Comparison of ENCODE assay signal across 1 cellular context in the genomic region with DNA sequence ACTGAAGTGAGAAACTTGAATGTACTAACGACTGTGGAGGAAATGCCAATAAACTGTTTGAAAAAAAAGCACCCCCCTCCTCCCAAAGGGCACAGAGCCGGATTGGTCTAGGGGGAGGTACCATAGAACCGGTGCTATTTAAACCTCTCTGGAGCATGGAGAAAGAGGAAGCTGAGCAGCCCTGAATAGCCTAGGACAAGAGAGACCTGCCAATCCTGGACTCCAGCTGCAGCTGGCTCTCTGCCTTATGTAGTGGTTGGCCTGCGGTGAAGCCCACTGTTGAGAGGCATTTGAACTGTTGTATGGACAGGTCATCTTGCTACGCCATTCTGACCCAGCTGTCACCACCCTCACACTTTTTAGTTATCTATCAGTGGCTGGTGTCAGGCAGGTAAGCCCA.
TF ChIP-seq lines count a peak whose summit lies in the region.

No MANE protein-coding gene starts in this region.

TF ChIP-seq in GM23338, 12 proteins besides CTCF, POLR2A, EP300 and RAD21:
- no peak for TF ChIP-seq REST (IDR thresholded peaks at IDR 0.05; ENCODE audit: unreplicated experiment)
- no peak for TF ChIP-seq JUNB (IDR thresholded peaks at IDR 0.05; ENCODE audit: unreplicated experiment)
- TF ChIP-seq, protein P1, sequence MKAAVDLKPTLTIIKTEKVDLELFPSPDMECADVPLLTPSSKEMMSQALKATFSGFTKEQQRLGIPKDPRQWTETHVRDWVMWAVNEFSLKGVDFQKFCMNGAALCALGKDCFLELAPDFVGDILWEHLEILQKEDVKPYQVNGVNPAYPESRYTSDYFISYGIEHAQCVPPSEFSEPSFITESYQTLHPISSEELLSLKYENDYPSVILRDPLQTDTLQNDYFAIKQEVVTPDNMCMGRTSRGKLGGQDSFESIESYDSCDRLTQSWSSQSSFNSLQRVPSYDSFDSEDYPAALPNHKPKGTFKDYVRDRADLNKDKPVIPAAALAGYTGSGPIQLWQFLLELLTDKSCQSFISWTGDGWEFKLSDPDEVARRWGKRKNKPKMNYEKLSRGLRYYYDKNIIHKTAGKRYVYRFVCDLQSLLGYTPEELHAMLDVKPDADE (IDR thresholded peaks at IDR 0.05) = no peak
- TF ChIP-seq EZH2phosphoT487 (IDR thresholded peaks at IDR 0.05; ENCODE audit: unreplicated experiment) = no peak
- TF ChIP-seq NANOG (IDR thresholded peaks at IDR 0.05; ENCODE audit: borderline replicate concordance) = no peak
- TF ChIP-seq STAT1 (IDR thresholded peaks at IDR 0.05; ENCODE audit: unreplicated experiment) = no peak
- no peak for TF ChIP-seq ZNF331 (CRISPR knock-in tag; IDR thresholded peaks at IDR 0.05; ENCODE audit: low read depth)
- TF ChIP-seq ZNF114 (CRISPR knock-in tag; IDR thresholded peaks at IDR 0.05) = no peak
- no peak for TF ChIP-seq CREB1 (CRISPR knock-in tag; IDR thresholded peaks at IDR 0.05; ENCODE audit: low read depth)
- no peak for TF ChIP-seq EZH2 (IDR thresholded peaks at IDR 0.05; ENCODE audit: low read depth, unreplicated experiment)
- TF ChIP-seq POLR2AphosphoS5 (IDR thresholded peaks at IDR 0.05; ENCODE audit: low read depth) = no peak
- no peak for TF ChIP-seq ZNF462 (CRISPR knock-in tag; IDR thresholded peaks at IDR 0.05)
